4 cellular contexts compared by ENCODE assay signal in genomic region chr2:130451823-130452222, GRCh38. TPM values are rescaled to one million over a fixed set of nuclear protein-coding genes. Genes with fewer than 3 reads are reported as not detected.
"Had no signal": no experiment of that assay in that cellular context is flagged by ENCODE, and none has a peak within 500 bp of the region (broad histone marks: within the 10 kb centered on the region; RNA-seq: fewer than 3 reads in every experiment).

No MANE protein-coding gene starts in this region.

RNA-seq across cellular contexts. Expression of gene POTEI, which starts 57.3 kb away (rescaled TPM):
- total RNA-seq: M059J, PC-3, SJSA1 had no signal
- polyA plus RNA-seq: SK-N-SH had no signal
